ENCODE assay signal across 8 cellular contexts in the genomic region with DNA sequence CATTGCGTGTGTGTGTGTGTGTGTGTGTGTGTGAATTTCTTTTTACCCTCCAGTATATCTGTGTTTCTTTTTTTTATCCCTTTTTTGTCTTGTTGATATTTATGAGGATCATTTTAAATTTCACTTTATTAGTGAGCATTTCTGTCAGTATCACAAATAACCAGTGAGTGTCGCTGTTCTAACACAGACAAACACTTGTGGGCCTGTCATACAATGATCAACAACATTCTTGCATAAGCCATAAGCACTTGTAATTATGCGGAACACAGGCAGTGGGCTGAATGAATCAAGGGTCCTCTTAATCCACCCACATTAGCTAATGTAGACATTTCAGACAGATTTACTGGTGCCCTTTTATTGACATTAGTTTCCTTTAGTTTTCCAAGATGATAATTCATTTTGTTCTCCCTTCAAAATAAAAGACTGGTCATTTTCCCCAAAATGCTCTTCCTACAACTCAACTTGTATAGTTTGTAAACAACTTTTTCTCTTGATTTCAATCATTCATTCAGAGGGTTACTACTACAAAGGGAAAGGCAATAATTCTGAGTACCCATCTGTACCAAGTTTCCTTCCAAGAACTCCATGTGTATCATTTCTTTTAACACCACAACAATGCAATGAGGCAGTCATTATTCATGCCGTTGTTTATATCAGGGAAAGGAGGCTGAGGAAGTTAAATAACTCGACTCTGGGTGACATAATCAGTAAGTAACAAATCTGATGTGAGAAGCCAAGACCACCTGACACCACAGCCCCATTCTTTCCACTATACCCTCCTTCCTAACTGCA. TPM values are rescaled to one million over a fixed set of nuclear protein-coding genes. Genes with fewer than 3 reads are reported as not detected.
DNase-seq lines count a peak whose midpoint lies in the region; TF ChIP-seq lines count a peak whose summit lies in the region.

No MANE protein-coding gene starts in this region.

- H3K36me3 Mint-ChIP-seq in CD8-positive, alpha-beta memory T cell, result no peaks in the 10 kb centered on the region

- TF ChIP-seq CTCF in NB4 (IDR thresholded peaks at IDR 0.05; ENCODE audit: low read depth, low read length) (peak; percentile 50), SU-DHL-6 (IDR thresholded peaks at IDR 0.05; ENCODE audit: insufficient read depth, low read length, poor library complexity, severe bottlenecking) (peak; percentile 79), sigmoid colon (IDR thresholded peaks at IDR 0.05) (peak; percentile 22 to 55 (median 46))

- H3K27ac ChIP-seq in SU-DHL-6 (ENCODE audit: low read depth, low read length), result no peak overlapping the region
- no peak overlapping the region for H3K27ac ChIP-seq in sigmoid colon
- H3K27ac ChIP-seq in CD8-positive, alpha-beta memory T cell (ENCODE audit: low read depth, low read length), result no peak overlapping the region

- H3K27ac Mint-ChIP-seq in CD8-positive, alpha-beta memory T cell, result no peak overlapping the region

- H3K27me3 ChIP-seq in SU-DHL-6 (ENCODE audit: low read length) (no peaks in the 10 kb centered on the region), sigmoid colon (no peaks in the 10 kb centered on the region)
- no peaks in the 10 kb centered on the region for H3K27me3 ChIP-seq in CD8-positive, alpha-beta memory T cell (ENCODE audit: insufficient read depth, low read length, poor library complexity, severe bottlenecking)

- no peaks in the 10 kb centered on the region for H3K79me2 ChIP-seq in SU-DHL-6 (ENCODE audit: insufficient read depth, low read length)

- H3K9me3 ChIP-seq in SU-DHL-6 (ENCODE audit: insufficient read depth, low read length), result no peaks in the 10 kb centered on the region
- H3K9me3 ChIP-seq in sigmoid colon, result no peaks in the 10 kb centered on the region
- no peaks in the 10 kb centered on the region for H3K9me3 ChIP-seq in CD8-positive, alpha-beta memory T cell (ENCODE audit: low read length)

- no peak for TF ChIP-seq EP300 in sigmoid colon (IDR thresholded peaks at IDR 0.05)

- H3K36me3 ChIP-seq in SU-DHL-6 (ENCODE audit: low read length), result no peaks in the 10 kb centered on the region
- no peaks in the 10 kb centered on the region for H3K36me3 ChIP-seq in sigmoid colon
- H3K36me3 ChIP-seq in CD8-positive, alpha-beta memory T cell (ENCODE audit: insufficient read depth, low read length), result no peaks in the 10 kb centered on the region

- no peaks in the 10 kb centered on the region for H3F3A ChIP-seq in SU-DHL-6 (ENCODE audit: insufficient read depth)

- POLR2A ChIA-PET in HEK293T (lab: Yijun Ruan, JAX), result no interaction called here
- POLR2A ChIA-PET in CD8-positive, alpha-beta memory T cell (lab: Charles Lee), result no interaction called here

- H3K4me3 ChIP-seq in NB4 (ENCODE audit: low read depth, low read length) (no peak overlapping the region), SU-DHL-6 (ENCODE audit: insufficient read depth, low read length, poor library complexity, severe bottlenecking) (no peak overlapping the region), sigmoid colon (no peak overlapping the region)
- no peak overlapping the region for H3K4me3 ChIP-seq in CD8-positive, alpha-beta memory T cell (ENCODE audit: low read length)

- H3K4me1 ChIP-seq in sigmoid colon, result peaks cover 0 to 4% (median 0%) of the 10 kb centered on the region in 4 donors
- H3K4me1 ChIP-seq in CD8-positive, alpha-beta memory T cell (ENCODE audit: insufficient read depth, low read length), result no peaks in the 10 kb centered on the region

- no peaks in the 10 kb centered on the region for H4K20me1 ChIP-seq in SU-DHL-6 (ENCODE audit: low read depth, low read length)

- 13 to 22% methylated on average over 5 of the region's 5 CpGs for WGBS in sigmoid colon, 2 donors

- no peak overlapping the region for H3K9ac ChIP-seq in SU-DHL-6 (ENCODE audit: low read length)

- intact Hi-C loops in sigmoid colon (cut with DNase I), result loop anchor here (2.0 kb wide), 1 partner anchor 351 kb away; no protein-coding TSS in a partner anchor

- no peaks in the 10 kb centered on the region for H3K4me1 Mint-ChIP-seq in CD8-positive, alpha-beta memory T cell

- CTCF ChIA-PET in HEK293T (lab: Yijun Ruan, JAX), result interaction anchor here (0.7 to 1.6 kb wide), 2 partner anchors 13 to 271 kb away, joined by 3 to 6 read pairs; no protein-coding TSS in a partner anchor
- CTCF ChIA-PET in CD8-positive, alpha-beta memory T cell (lab: Charles Lee), result interaction anchor here (1.4 kb wide), 1 partner anchor 13 kb away, joined by 3 read pairs; no protein-coding TSS in a partner anchor

- TF ChIP-seq POLR2A in NB4 (IDR thresholded peaks at IDR 0.05; ENCODE audit: extremely low read depth, insufficient read length) (no peak), sigmoid colon (IDR thresholded peaks at IDR 0.05) (no peak)

- H3K9me3 Mint-ChIP-seq in CD8-positive, alpha-beta memory T cell, result peaks cover 0 to 3% (median 0%) of the 10 kb centered on the region in 5 donors

- no peak overlapping the region for H2AFZ ChIP-seq in SU-DHL-6 (ENCODE audit: low read depth, low read length, severe bottlenecking)

- H3K27me3 Mint-ChIP-seq in CD8-positive, alpha-beta memory T cell, result no peaks in the 10 kb centered on the region

- H3K9me2 ChIP-seq in SU-DHL-6 (replicated peaks; ENCODE audit: insufficient read depth, low read length), result no peaks in the 10 kb centered on the region

- no peak overlapping the region for H3K4me3 Mint-ChIP-seq in CD8-positive, alpha-beta memory T cell

- no peak overlapping the region for H3K4me2 ChIP-seq in SU-DHL-6 (ENCODE audit: low read depth, low read length, poor library complexity, severe bottlenecking)

- DNase-seq in NCI-H1436 (lab: John Stamatoyannopoulos, UW) (peak; percentile 24), NCI-H1436 treated with DMSO at 0.1 percent for 48 hours (lab: John Stamatoyannopoulos, UW) (no peak), HEK293T (ENCODE audit: extremely low spot score) (peak; percentile 35), NB4 (ENCODE audit: low read depth) (peak; percentile 69), glomerular endothelial cell (ENCODE audit: extremely low read depth, low read depth, low spot score) (peak; percentile 47), sigmoid colon (no peak)
- no peak for DNase-seq in CD8-positive, alpha-beta memory T cell

TF ChIP-seq in HEK293T, 16 proteins besides CTCF, POLR2A, EP300 and RAD21:
- TF ChIP-seq CTBP1 (IDR thresholded peaks at IDR 0.05; ENCODE audit: borderline replicate concordance) (no peak), FOXA1 (IDR thresholded peaks at IDR 0.05) (no peak), SP1 (IDR thresholded peaks at IDR 0.05) (no peak), BHLHE40 (IDR thresholded peaks at IDR 0.05; ENCODE audit: borderline replicate concordance) (no peak)
- TF ChIP-seq, protein P1, sequence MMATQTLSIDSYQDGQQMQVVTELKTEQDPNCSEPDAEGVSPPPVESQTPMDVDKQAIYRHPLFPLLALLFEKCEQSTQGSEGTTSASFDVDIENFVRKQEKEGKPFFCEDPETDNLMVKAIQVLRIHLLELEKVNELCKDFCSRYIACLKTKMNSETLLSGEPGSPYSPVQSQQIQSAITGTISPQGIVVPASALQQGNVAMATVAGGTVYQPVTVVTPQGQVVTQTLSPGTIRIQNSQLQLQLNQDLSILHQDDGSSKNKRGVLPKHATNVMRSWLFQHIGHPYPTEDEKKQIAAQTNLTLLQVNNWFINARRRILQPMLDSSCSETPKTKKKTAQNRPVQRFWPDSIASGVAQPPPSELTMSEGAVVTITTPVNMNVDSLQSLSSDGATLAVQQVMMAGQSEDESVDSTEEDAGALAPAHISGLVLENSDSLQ (IDR thresholded peaks at IDR 0.05), result peak; percentile 77

RNA-seq across cellular contexts. Expression of gene ANO3, which starts 34.6 kb away (rescaled TPM):
- 0.12 TPM in 1 of 2 replicates, not detected in the other for total RNA-seq in glomerular endothelial cell
- under 1 TPM; 0.28 to 0.71 (median 0.50) TPM for total RNA-seq in sigmoid colon
- polyA plus RNA-seq in sigmoid colon, result under 1 TPM in 1 of 3 donors, not detected in 2; 0.04 TPM
- not detected for total RNA-seq in CD8-positive, alpha-beta memory T cell
- not detected for polyA plus RNA-seq in CD8-positive, alpha-beta memory T cell

Comparison
In these comparisons a context has a peak if more than half of its experiments do, and no peak if none do; other contexts are left out.
1. DNase-seq: peak in NCI-H1436 (single experiment), HEK293T (single experiment), NB4 (single experiment) and glomerular endothelial cell (single experiment); none in NCI-H1436 treated with DMSO at 0.1 percent for 48 hours (single experiment), sigmoid colon (single experiment) and CD8-positive, alpha-beta memory T cell (0 of 5).
2. Peak in every context shown above with its lines, with median percentiles within 50 percentile points of each other: CTCF ChIP-seq.